ENCODE assay signal across 1 cellular context in the genomic region with DNA sequence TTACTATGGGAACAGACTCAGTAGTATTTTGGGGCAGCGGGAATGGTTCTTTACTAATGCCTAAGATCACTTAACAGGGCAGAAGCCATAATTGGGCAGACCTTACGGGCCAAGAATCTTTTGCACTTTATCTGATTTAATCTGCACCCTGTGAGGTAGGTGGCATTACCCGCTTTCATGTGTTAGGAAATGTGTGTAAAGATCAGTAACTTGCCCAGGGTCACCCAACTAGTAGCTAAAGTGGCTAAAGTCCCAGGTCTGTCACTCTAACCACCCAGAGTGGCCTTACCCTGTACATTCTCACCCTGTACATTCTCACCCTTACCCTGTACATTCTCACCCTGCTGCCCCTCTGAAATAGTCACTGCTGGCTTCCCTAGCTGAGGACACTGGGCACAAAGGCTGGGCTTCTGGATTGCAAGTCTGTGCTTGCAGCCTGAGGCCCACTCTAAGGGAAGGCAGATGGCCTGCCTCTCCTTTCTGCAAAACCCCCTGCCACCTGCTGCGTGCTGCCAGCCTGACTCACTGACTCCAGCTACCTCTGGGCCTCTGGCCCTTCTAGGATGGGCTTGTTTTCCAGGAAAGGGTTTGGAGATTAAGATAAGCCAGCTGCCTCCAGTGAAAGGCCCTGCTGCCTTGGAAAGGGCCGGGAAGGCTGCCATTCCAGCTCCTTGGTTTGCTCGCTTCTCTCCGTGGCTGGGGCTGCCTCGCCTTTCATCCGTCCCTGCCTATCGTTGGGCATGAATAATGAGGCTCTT.
TF ChIP-seq lines count a peak whose summit lies in the region.

No MANE protein-coding gene starts in this region.

TF ChIP-seq in liver, 16 proteins besides CTCF, POLR2A, EP300 and RAD21 (continued from another document):
- TF ChIP-seq, protein P1, sequence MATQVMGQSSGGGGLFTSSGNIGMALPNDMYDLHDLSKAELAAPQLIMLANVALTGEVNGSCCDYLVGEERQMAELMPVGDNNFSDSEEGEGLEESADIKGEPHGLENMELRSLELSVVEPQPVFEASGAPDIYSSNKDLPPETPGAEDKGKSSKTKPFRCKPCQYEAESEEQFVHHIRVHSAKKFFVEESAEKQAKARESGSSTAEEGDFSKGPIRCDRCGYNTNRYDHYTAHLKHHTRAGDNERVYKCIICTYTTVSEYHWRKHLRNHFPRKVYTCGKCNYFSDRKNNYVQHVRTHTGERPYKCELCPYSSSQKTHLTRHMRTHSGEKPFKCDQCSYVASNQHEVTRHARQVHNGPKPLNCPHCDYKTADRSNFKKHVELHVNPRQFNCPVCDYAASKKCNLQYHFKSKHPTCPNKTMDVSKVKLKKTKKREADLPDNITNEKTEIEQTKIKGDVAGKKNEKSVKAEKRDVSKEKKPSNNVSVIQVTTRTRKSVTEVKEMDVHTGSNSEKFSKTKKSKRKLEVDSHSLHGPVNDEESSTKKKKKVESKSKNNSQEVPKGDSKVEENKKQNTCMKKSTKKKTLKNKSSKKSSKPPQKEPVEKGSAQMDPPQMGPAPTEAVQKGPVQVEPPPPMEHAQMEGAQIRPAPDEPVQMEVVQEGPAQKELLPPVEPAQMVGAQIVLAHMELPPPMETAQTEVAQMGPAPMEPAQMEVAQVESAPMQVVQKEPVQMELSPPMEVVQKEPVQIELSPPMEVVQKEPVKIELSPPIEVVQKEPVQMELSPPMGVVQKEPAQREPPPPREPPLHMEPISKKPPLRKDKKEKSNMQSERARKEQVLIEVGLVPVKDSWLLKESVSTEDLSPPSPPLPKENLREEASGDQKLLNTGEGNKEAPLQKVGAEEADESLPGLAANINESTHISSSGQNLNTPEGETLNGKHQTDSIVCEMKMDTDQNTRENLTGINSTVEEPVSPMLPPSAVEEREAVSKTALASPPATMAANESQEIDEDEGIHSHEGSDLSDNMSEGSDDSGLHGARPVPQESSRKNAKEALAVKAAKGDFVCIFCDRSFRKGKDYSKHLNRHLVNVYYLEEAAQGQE (IDR thresholded peaks at IDR 0.05), result no peak
- TF ChIP-seq RXRA (IDR thresholded peaks at IDR 0.05) (peak in 1 of 2 donors; percentile 60), JUND (IDR thresholded peaks at IDR 0.05) (peak in 1 of 2 donors; percentile 18), HNF4A (conservative IDR thresholded peaks at IDR 0.05) (peak; percentile 47 to 87)
